1 cellular context compared by ENCODE assay signal in the genomic region with DNA sequence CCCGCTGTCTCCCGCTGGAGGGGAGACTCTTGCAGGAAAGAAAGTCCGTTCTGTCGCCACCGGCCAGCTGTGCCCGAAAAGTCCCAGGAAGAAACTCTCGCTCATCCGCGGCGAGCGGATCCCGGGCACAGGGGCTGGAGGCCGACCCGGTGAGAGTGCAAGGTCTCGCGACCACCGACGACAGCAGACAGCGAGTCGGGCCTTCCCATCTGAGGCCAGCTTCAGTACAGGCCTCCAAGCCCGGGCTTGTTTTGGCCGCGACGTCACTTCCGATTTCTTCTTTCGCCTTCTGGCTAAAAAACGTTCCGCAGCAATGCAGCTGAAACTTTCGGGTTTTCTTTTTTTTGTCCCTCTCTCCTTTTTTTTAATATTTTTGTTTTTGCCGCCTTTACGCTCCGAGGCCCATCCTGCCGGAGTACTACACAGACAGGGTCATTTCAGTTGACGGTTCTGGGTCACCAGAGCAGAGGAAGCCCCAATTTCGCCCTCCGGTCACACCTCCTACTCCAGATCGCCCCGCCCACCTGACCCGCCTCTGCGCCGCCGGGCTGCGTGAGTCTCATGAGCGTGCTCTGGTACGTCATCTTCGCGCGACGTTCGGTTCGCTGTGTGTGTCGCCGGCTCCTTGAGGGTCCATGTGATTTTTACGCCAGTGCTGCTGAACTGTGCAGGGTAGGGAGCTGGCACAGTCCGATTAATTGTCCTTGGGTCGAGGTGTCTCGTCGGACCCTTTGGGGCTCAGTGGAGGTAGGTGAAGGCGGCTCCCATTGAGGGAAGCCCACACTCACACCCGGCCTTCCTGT.
TF ChIP-seq lines count a peak whose summit lies in the region.

A gene with protein sequence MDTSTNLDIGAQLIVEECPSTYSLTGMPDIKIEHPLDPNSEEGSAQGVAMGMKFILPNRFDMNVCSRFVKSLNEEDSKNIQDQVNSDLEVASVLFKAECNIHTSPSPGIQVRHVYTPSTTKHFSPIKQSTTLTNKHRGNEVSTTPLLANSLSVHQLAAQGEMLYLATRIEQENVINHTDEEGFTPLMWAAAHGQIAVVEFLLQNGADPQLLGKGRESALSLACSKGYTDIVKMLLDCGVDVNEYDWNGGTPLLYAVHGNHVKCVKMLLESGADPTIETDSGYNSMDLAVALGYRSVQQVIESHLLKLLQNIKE (minus strand): TSS at position 474 of the 803 bp plus-strand sequence. CDS start 2,758 bp downstream, outside the sequence.
A gene with protein sequence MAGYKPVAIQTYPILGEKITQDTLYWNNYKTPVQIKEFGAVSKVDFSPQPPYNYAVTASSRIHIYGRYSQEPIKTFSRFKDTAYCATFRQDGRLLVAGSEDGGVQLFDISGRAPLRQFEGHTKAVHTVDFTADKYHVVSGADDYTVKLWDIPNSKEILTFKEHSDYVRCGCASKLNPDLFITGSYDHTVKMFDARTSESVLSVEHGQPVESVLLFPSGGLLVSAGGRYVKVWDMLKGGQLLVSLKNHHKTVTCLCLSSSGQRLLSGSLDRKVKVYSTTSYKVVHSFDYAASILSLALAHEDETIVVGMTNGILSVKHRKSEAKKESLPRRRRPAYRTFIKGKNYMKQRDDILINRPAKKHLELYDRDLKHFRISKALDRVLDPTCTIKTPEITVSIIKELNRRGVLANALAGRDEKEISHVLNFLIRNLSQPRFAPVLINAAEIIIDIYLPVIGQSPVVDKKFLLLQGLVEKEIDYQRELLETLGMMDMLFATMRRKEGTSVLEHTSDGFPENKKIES (plus strand): TSS at position 578 of the 803 bp plus-strand sequence. CDS start 1,602 bp downstream, outside the sequence.

TF ChIP-seq in HEK293, 187 proteins besides CTCF, POLR2A, EP300 and RAD21 (continued from another document):
- TF ChIP-seq ZBTB21 (tag by site-specific recombination; IDR thresholded peaks at IDR 0.05): peak; percentile 59
- TF ChIP-seq REPIN1 (tag by site-specific recombination; IDR thresholded peaks at IDR 0.05; ENCODE audit: low read depth): 0 out of 2 replicates have a peak, but pooled peaks have one; percentile 62
- TF ChIP-seq, protein P1, sequence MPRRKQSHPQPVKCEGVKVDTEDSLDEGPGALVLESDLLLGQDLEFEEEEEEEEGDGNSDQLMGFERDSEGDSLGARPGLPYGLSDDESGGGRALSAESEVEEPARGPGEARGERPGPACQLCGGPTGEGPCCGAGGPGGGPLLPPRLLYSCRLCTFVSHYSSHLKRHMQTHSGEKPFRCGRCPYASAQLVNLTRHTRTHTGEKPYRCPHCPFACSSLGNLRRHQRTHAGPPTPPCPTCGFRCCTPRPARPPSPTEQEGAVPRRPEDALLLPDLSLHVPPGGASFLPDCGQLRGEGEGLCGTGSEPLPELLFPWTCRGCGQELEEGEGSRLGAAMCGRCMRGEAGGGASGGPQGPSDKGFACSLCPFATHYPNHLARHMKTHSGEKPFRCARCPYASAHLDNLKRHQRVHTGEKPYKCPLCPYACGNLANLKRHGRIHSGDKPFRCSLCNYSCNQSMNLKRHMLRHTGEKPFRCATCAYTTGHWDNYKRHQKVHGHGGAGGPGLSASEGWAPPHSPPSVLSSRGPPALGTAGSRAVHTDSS (tag by site-specific recombination; IDR thresholded peaks at IDR 0.05): no peak
- peak; percentile 93 for TF ChIP-seq EGR2 (tag by site-specific recombination; IDR thresholded peaks at IDR 0.05; ENCODE audit: low read depth)
- TF ChIP-seq ZNF112 (tag by site-specific recombination; IDR thresholded peaks at IDR 0.05): no peak
- no peak for TF ChIP-seq ZNF473 (tag by site-specific recombination; IDR thresholded peaks at IDR 0.05)
- TF ChIP-seq PRDM1 (tag by site-specific recombination; IDR thresholded peaks at IDR 0.05): peak; percentile 87
- peak; percentile 46 for TF ChIP-seq ZFP69B (tag by site-specific recombination; IDR thresholded peaks at IDR 0.05)
- TF ChIP-seq ZXDB (tag by site-specific recombination; IDR thresholded peaks at IDR 0.05): peak; percentile 93
- 0 out of 2 replicates have a peak, but pooled peaks have one; percentile 8 for TF ChIP-seq WT1 (tag by site-specific recombination; IDR thresholded peaks at IDR 0.05)
- peak; percentile 76 for TF ChIP-seq ZBTB48 (tag by site-specific recombination; IDR thresholded peaks at IDR 0.05)
- no peak for TF ChIP-seq ZNF677 (tag by site-specific recombination; IDR thresholded peaks at IDR 0.05)
- no peak for TF ChIP-seq ZNF24 (tag by site-specific recombination; IDR thresholded peaks at IDR 0.05)
- TF ChIP-seq, protein P2, sequence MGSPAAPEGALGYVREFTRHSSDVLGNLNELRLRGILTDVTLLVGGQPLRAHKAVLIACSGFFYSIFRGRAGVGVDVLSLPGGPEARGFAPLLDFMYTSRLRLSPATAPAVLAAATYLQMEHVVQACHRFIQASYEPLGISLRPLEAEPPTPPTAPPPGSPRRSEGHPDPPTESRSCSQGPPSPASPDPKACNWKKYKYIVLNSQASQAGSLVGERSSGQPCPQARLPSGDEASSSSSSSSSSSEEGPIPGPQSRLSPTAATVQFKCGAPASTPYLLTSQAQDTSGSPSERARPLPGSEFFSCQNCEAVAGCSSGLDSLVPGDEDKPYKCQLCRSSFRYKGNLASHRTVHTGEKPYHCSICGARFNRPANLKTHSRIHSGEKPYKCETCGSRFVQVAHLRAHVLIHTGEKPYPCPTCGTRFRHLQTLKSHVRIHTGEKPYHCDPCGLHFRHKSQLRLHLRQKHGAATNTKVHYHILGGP (tag by site-specific recombination; IDR thresholded peaks at IDR 0.05): no peak
- TF ChIP-seq ZNF341 (tag by site-specific recombination; IDR thresholded peaks at IDR 0.05; ENCODE audit: low read depth): no peak
